Comparison of ENCODE assay signal across 1 cellular context in genomic region chr5:55873234-55873633, GRCh38.
TF ChIP-seq lines count a peak whose summit lies in the region.

No MANE protein-coding gene starts in this region.

TF ChIP-seq in A549, 52 proteins besides CTCF, POLR2A, EP300 and RAD21 (continued from another document):
- TF ChIP-seq, protein P1, sequence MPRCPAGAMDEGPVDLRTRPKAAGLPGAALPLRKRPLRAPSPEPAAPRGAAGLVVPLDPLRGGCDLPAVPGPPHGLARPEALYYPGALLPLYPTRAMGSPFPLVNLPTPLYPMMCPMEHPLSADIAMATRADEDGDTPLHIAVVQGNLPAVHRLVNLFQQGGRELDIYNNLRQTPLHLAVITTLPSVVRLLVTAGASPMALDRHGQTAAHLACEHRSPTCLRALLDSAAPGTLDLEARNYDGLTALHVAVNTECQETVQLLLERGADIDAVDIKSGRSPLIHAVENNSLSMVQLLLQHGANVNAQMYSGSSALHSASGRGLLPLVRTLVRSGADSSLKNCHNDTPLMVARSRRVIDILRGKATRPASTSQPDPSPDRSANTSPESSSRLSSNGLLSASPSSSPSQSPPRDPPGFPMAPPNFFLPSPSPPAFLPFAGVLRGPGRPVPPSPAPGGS (IDR thresholded peaks at IDR 0.05): no peak
- TF ChIP-seq MAFK (IDR thresholded peaks at IDR 0.05; ENCODE audit: partially characterized antibody): peak; percentile 81
